21 cellular contexts compared by ENCODE assay signal in genomic region chr12:124292385-124292784, GRCh38. TPM values are rescaled to one million over a fixed set of nuclear protein-coding genes. Genes with fewer than 3 reads are reported as not detected.
DNase-seq lines count a peak whose midpoint lies in the region; ATAC-seq, FAIRE-seq and TF ChIP-seq lines count a peak whose summit lies in the region.
"Had no signal": no experiment of that assay in that cellular context is flagged by ENCODE, and none has a peak within 500 bp of the region (broad histone marks: within the 10 kb centered on the region; RNA-seq: fewer than 3 reads in every experiment).

No MANE protein-coding gene starts in this region.

- H3K79me1 ChIP-seq in trophoblast cell (ENCODE audit: low read length), result peaks cover 5% of the 10 kb centered on the region

- H3K4me2 ChIP-seq in K562 (ENCODE audit: insufficient read depth, low read length) (no peak overlapping the region), trophoblast cell (ENCODE audit: low read length) (no peak overlapping the region)

- H3K36me3 ChIP-seq in K562 (ENCODE audit: control insufficient read depth, insufficient read depth, low read length) (no peaks in the 10 kb centered on the region), trophoblast cell (ENCODE audit: control insufficient read depth in 1 of 2, insufficient read depth in 2 of 2, low read length in 2 of 2) (no peaks in the 10 kb centered on the region)
- H3K36me3 ChIP-seq: BE2C had no signal

- intact Hi-C loops in K562 (cut with micrococcal nuclease) (no loop called here), CD14-positive monocyte (cut with micrococcal nuclease) (no loop called here)

- H3K4ac ChIP-seq in trophoblast cell (ENCODE audit: low read depth, low read length), result no peak overlapping the region

- peak overlapping the region; percentile 76 for H3K4me3 Mint-ChIP-seq in glutamatergic neuron (ENCODE audit: unreplicated experiment)
- H3K4me3 Mint-ChIP-seq in neural crest cell, result peak overlapping the region; percentile 29
- H3K4me3 Mint-ChIP-seq in CD14-positive monocyte, result no peak overlapping the region
- H3K4me3 Mint-ChIP-seq: CD4-positive, alpha-beta T cell; H9; IgD-negative memory B cell had no signal

- peak overlapping the region; percentile 26 for H2BK12ac ChIP-seq in trophoblast cell (ENCODE audit: low read length)

- 14% methylated on average over 6 of the region's 6 CpGs for WGBS in K562 (ENCODE audit: insufficient coverage, low coverage, missing lambda C conversion rate)
- no CpG with 5 or more reads among the region's 6 CpGs for WGBS in trophoblast cell (ENCODE audit: extremely low coverage, insufficient coverage, insufficient read length)

- H3K23ac ChIP-seq in trophoblast cell (ENCODE audit: low read length), result no peak overlapping the region

- CTCF ChIA-PET in K562 (lab: Yijun Ruan, JAX; ENCODE audit: low intra/inter-chr PET ratio), result no interaction called here

- H2AK5ac ChIP-seq in trophoblast cell (ENCODE audit: low read length), result no peak overlapping the region

- in situ Hi-C loops in K562 (cut with MboI), result no loop called here

- H3K18ac ChIP-seq in trophoblast cell (ENCODE audit: low read length), result no peak overlapping the region

- H2AFZ ChIP-seq in K562 (ENCODE audit: low read depth, low read length), result no peak overlapping the region
- H2AFZ ChIP-seq in trophoblast cell (ENCODE audit: insufficient read depth, low read length, poor library complexity), result no peak overlapping the region

- H4K20me1 ChIP-seq in K562 (replicated peaks; ENCODE audit: control insufficient read depth, insufficient read depth, low read length), result peaks cover 5% of the 10 kb centered on the region; the same call in 1 of the 2 replicates

- H3K9me3 ChIP-seq in K562 (replicated peaks; ENCODE audit: control insufficient read depth, insufficient read depth, low read depth, low read length) (no peaks in the 10 kb centered on the region), trophoblast cell (ENCODE audit: insufficient read depth, low read depth, low read length) (peaks cover 2% of the 10 kb centered on the region)
- H3K9me3 ChIP-seq: BE2C, Caco-2 had no signal

- no peak for ATAC-seq in K562
- ATAC-seq in GM21576 (IDR thresholded peaks at IDR 0.05; ENCODE audit: unreplicated experiment), result no peak

- no peak for TF ChIP-seq POLR2A in K562 (conservative IDR thresholded peaks at IDR 0.05)

- H3K27me3 Mint-ChIP-seq in glutamatergic neuron (ENCODE audit: unreplicated experiment) (peaks cover 6% of the 10 kb centered on the region), neural crest cell (ENCODE audit: low read depth) (peaks cover 37% of the 10 kb centered on the region), CD14-positive monocyte (ENCODE audit: low read depth in 3 of 3) (peaks cover 33 to 38% (median 34%) of the 10 kb centered on the region in 3 donors)

- H3K14ac ChIP-seq in trophoblast cell (ENCODE audit: low read length), result no peak overlapping the region

- H3K4me1 Mint-ChIP-seq in glutamatergic neuron (ENCODE audit: low read depth, unreplicated experiment), result peaks cover 49% of the 10 kb centered on the region
- peaks cover 46% of the 10 kb centered on the region for H3K4me1 Mint-ChIP-seq in neural crest cell
- H3K4me1 Mint-ChIP-seq in CD14-positive monocyte, result peaks cover 17% of the 10 kb centered on the region

- H3K27ac ChIP-seq in K562 (ENCODE audit: extremely low read depth, low read depth, low read length) (no peak overlapping the region), trophoblast cell (ENCODE audit: low read depth, low read length) (no peak overlapping the region)

- TF ChIP-seq CTCF in K562 (IDR thresholded peaks at IDR 0.05 in 2 of 3, conservative IDR thresholded peaks at IDR 0.05 in 1 of 3; ENCODE audit: insufficient read depth in 2 of 3, low read depth in 1 of 3, low read length in 3 of 3), result no peak
- no peak for TF ChIP-seq CTCF in glutamatergic neuron (IDR thresholded peaks at IDR 0.05; ENCODE audit: partially characterized antibody, unreplicated experiment)
- no peak for TF ChIP-seq CTCF in neural crest cell (conservative IDR thresholded peaks at IDR 0.05)
- TF ChIP-seq CTCF in CD14-positive monocyte (IDR thresholded peaks at IDR 0.05), result no peak

- H4K8ac ChIP-seq in trophoblast cell (ENCODE audit: low read depth, low read length), result no peak overlapping the region

- H3K79me2 ChIP-seq in K562 (ENCODE audit: control insufficient read depth, insufficient read depth, low read length) (no peaks in the 10 kb centered on the region), trophoblast cell (ENCODE audit: control insufficient read depth, insufficient read depth, low read length, poor library complexity) (no peaks in the 10 kb centered on the region)

- no peak for FAIRE-seq in K562 (lab: Jason Lieb, UNC)
- FAIRE-seq: D721Med, G401.6, GM12892, GM18507, H1, HTR-8/SVneo had no signal

- H3K9ac ChIP-seq in K562 (ENCODE audit: insufficient read depth in 1 of 2, low read depth in 2 of 2, low read length in 2 of 2) (no peak overlapping the region), trophoblast cell (ENCODE audit: low read length) (no peak overlapping the region)

- DNase-seq in K562 (ENCODE audit: extremely low read depth in 1 of 4, low spot score in 3 of 4) (no peak), glutamatergic neuron (peak; percentile 73), neural crest cell (ENCODE audit: low read depth, low spot score) (no peak), trophoblast cell (no peak), T-helper 1 cell (no peak), CD14-positive monocyte (ENCODE audit: low spot score) (no peak), foreskin melanocyte (no peak)
- DNase-seq: BE2C; C1 segment of cervical spinal cord; Caco-2; CD4-positive, alpha-beta T cell; H9 had no signal

- H3K9me1 ChIP-seq in K562 (ENCODE audit: control insufficient read depth, insufficient read depth, low read length), result no peaks in the 10 kb centered on the region

- peak overlapping the region; percentile 97 for H3K27ac Mint-ChIP-seq in glutamatergic neuron (ENCODE audit: unreplicated experiment)
- no peak overlapping the region for H3K27ac Mint-ChIP-seq in neural crest cell (ENCODE audit: unreplicated experiment)
- no peak overlapping the region for H3K27ac Mint-ChIP-seq in CD14-positive monocyte
- H3K27ac Mint-ChIP-seq: CD4-positive, alpha-beta T cell; H9; IgD-negative memory B cell had no signal

- H4K91ac ChIP-seq in trophoblast cell (ENCODE audit: low read depth, low read length), result no peak overlapping the region

- no peak overlapping the region for H2BK5ac ChIP-seq in trophoblast cell (ENCODE audit: low read depth, low read length, poor library complexity)

- POLR2A ChIA-PET in K562 (lab: Yijun Ruan, JAX), result no interaction called here

- no peak for TF ChIP-seq RAD21 in K562 (CRISPR knock-in tag; conservative IDR thresholded peaks at IDR 0.05 in 1 of 2, IDR thresholded peaks at IDR 0.05 in 1 of 2)

- no peak for TF ChIP-seq EP300 in K562 (IDR thresholded peaks at IDR 0.05; ENCODE audit: low read length)

- H2BK120ac ChIP-seq in trophoblast cell (ENCODE audit: insufficient read depth, low read length, poor library complexity), result peak overlapping the region; percentile 25

- H3K27me3 ChIP-seq in K562 (ENCODE audit: control insufficient read depth in 2 of 2, insufficient read depth in 2 of 2, low read length in 2 of 2) (peaks cover 45 to 76% of the 10 kb centered on the region in 2 experiments), trophoblast cell (ENCODE audit: insufficient read depth, low read length) (peaks cover 5% of the 10 kb centered on the region)

- no peak overlapping the region for H4K12ac ChIP-seq in trophoblast cell (ENCODE audit: low read depth, low read length)

- H3K36me3 Mint-ChIP-seq in glutamatergic neuron (ENCODE audit: unreplicated experiment), result peaks cover 5% of the 10 kb centered on the region
- no peaks in the 10 kb centered on the region for H3K36me3 Mint-ChIP-seq in neural crest cell (ENCODE audit: low read depth)
- H3K36me3 Mint-ChIP-seq in CD14-positive monocyte, result no peaks in the 10 kb centered on the region
- H3K36me3 Mint-ChIP-seq: IgD-negative memory B cell had no signal

- H3K4me3 ChIP-seq in K562 (no peak overlapping the region), trophoblast cell (ENCODE audit: low read depth, low read length) (no peak overlapping the region)

- no TSS peak for BruUV-seq in K562 (replicated peaks; lab: Mats Ljungman, UMichigan)

- H3K9me3 Mint-ChIP-seq in glutamatergic neuron (ENCODE audit: unreplicated experiment), result peaks cover 16% of the 10 kb centered on the region
- no peaks in the 10 kb centered on the region for H3K9me3 Mint-ChIP-seq in neural crest cell
- peaks cover 0 to 22% (median 8%) of the 10 kb centered on the region in 7 donors for H3K9me3 Mint-ChIP-seq in CD14-positive monocyte
- H3K9me3 Mint-ChIP-seq: CD4-positive, alpha-beta T cell had no signal

- peaks cover 0 to 8% of the 10 kb centered on the region in 2 experiments; a peak in 1 of 5 replicates for H3K4me1 ChIP-seq in K562 (replicated peaks in 1 of 2; ENCODE audit: control insufficient read depth in 2 of 2, insufficient read depth in 2 of 2, low read length in 2 of 2)
- peaks cover 34 to 41% of the 10 kb centered on the region in 2 experiments for H3K4me1 ChIP-seq in trophoblast cell (ENCODE audit: control insufficient read depth in 1 of 2, insufficient read depth in 2 of 2, low read length in 2 of 2)

RNA-seq across cellular contexts. Expression of gene RFLNA, which starts 2.5 kb away (rescaled TPM):
- total RNA-seq in K562 (2011; cell fraction: chromatin; rRNA removed; ENCODE audit: low replicate concordance), result not detected in 2 replicates
- not detected in 2 replicates for total RNA-seq in K562 (2011; cell fraction: nucleolus; rRNA removed)
- total RNA-seq in K562 (2011; cell fraction: nucleoplasm; rRNA removed), result not detected in 2 replicates
- total RNA-seq in K562 (2014; rRNA removed) (not detected in 2 replicates), K562 (2014; rRNA removed; fragmentation: Illumina TruSeq; extraction: Trizol) (not detected in 2 replicates), K562 (2015; rRNA removed; fragmentation: Illumina TruSeq; extraction: Trizol) (not detected in 2 replicates), K562 (2021) (not detected in 2 replicates), glutamatergic neuron (ENCODE audit: unreplicated experiment) (36.9 TPM), neural crest cell (2.1 and 2.8 TPM in 2 replicates)
- polyA plus RNA-seq in K562 (2011; rRNA removed) (not detected in 2 replicates), K562 (2014; fragmentation: Illumina TruSeq; extraction: Trizol) (not detected in 2 replicates), K562 (2014; fragmentation: Nextera tagmentation; extraction: Ambion mirVana) (not detected), K562 (2014; rRNA removed) (not detected in 2 replicates), CD14-positive monocyte (not detected)
- not detected in 2 replicates for polyA plus RNA-seq in K562 (2011; cell fraction: cytosol; rRNA removed)
- not detected in 2 replicates for polyA plus RNA-seq in K562 (2011; cell fraction: nucleus; rRNA removed)
- not detected in 2 replicates for polyA plus RNA-seq in K562 (2012)
- polyA minus RNA-seq in K562 (2011; rRNA and poly(A)+ RNA removed), result not detected in 2 replicates
- polyA minus RNA-seq in K562 (2011; cell fraction: cytosol; rRNA and poly(A)+ RNA removed), result not detected in 2 replicates
- not detected in 2 replicates for polyA minus RNA-seq in K562 (2011; cell fraction: nucleus; rRNA and poly(A)+ RNA removed)
- 1.00 and 1.4 TPM in 2 replicates for polyA plus RNA-seq in trophoblast cell (2013)
- total RNA-seq: A172; CD4-positive, alpha-beta T cell had no signal
- polyA plus RNA-seq: IgD-negative memory B cell had no signal

Comparison
In these comparisons a context has a peak if more than half of its experiments do, and no peak if none do; other contexts are left out.
1. H3K4me3 Mint-ChIP-seq: peak in glutamatergic neuron (single experiment) and neural crest cell (single experiment); none in CD14-positive monocyte (0 of 2).